ENCODE assay signal across 1 cellular context in genomic region chr7:143248781-143249354, GRCh38.
TF ChIP-seq lines count a peak whose summit lies in the region.

No MANE protein-coding gene starts in this region.

TF ChIP-seq in HepG2, 621 proteins besides CTCF, POLR2A, EP300 and RAD21 (continued from another document and continues in another):
- TF ChIP-seq RARA (CRISPR knock-in tag; IDR thresholded peaks at IDR 0.05) (peak; percentile 60; the same call in 1 of the 2 replicates), SRY (CRISPR knock-in tag; IDR thresholded peaks at IDR 0.05) (no peak), ZNF207 (IDR thresholded peaks at IDR 0.05; ENCODE audit: borderline replicate concordance) (no peak), ZNF180 (CRISPR knock-in tag; IDR thresholded peaks at IDR 0.05; ENCODE audit: borderline replicate concordance, low read depth) (no peak), ZFP62 (CRISPR knock-in tag; IDR thresholded peaks at IDR 0.05) (no peak), RCOR2 (CRISPR knock-in tag; IDR thresholded peaks at IDR 0.05) (peak; percentile 80), ZNF124 (CRISPR knock-in tag; IDR thresholded peaks at IDR 0.05) (no peak), ZNF503 (CRISPR knock-in tag; IDR thresholded peaks at IDR 0.05) (no peak), NFIB (CRISPR knock-in tag; IDR thresholded peaks at IDR 0.05; ENCODE audit: borderline replicate concordance) (no peak), ZBTB26 (CRISPR knock-in tag; IDR thresholded peaks at IDR 0.05; ENCODE audit: borderline replicate concordance) (no peak), ZNF883 (CRISPR knock-in tag; IDR thresholded peaks at IDR 0.05; ENCODE audit: not compliant biosample characterization) (no peak), BCL6 (CRISPR knock-in tag; IDR thresholded peaks at IDR 0.05) (peak; percentile 34; the same call in 1 of the 2 replicates), ZNF614 (CRISPR knock-in tag; IDR thresholded peaks at IDR 0.05; ENCODE audit: borderline replicate concordance) (peak; percentile 63; the same call in 1 of the 2 replicates), TCF7L2 (IDR thresholded peaks at IDR 0.05; ENCODE audit: low read depth, low read length) (no peak), MLXIP (CRISPR knock-in tag; IDR thresholded peaks at IDR 0.05; ENCODE audit: borderline replicate concordance) (no peak), PAWR (CRISPR knock-in tag; IDR thresholded peaks at IDR 0.05; ENCODE audit: borderline replicate concordance) (no peak), REL (CRISPR knock-in tag; conservative IDR thresholded peaks at IDR 0.05) (no peak), ZNF607 (CRISPR knock-in tag; IDR thresholded peaks at IDR 0.05; ENCODE audit: borderline replicate concordance) (no peak), KLF13 (CRISPR knock-in tag; IDR thresholded peaks at IDR 0.05) (no peak), DRAP1 (CRISPR knock-in tag; IDR thresholded peaks at IDR 0.05) (no peak), PHF21A (CRISPR knock-in tag; IDR thresholded peaks at IDR 0.05) (peak; percentile 53; the same call in 1 of the 2 replicates), ZNF574 (CRISPR knock-in tag; IDR thresholded peaks at IDR 0.05) (no peak), AKAP8 (CRISPR knock-in tag; IDR thresholded peaks at IDR 0.05) (no peak), BCL3 (CRISPR knock-in tag; IDR thresholded peaks at IDR 0.05) (no peak), GATAD2A (CRISPR knock-in tag; IDR thresholded peaks at IDR 0.05) (peak; percentile 67; the same call in 1 of the 2 replicates), DPF2 (CRISPR knock-in tag; IDR thresholded peaks at IDR 0.05; ENCODE audit: borderline replicate concordance, low read depth) (no peak), ZNF367 (CRISPR knock-in tag; IDR thresholded peaks at IDR 0.05; ENCODE audit: borderline replicate concordance) (no peak), ZNF639 (CRISPR knock-in tag; conservative IDR thresholded peaks at IDR 0.05) (no peak), HDAC2 (CRISPR knock-in tag; IDR thresholded peaks at IDR 0.05) (peak; percentile 75; the same call in 1 of the 2 replicates), KAT2B (IDR thresholded peaks at IDR 0.05; ENCODE audit: borderline replicate concordance, low read depth, low read length) (no peak), TEF (CRISPR knock-in tag; IDR thresholded peaks at IDR 0.05) (no peak), ZNF292 (CRISPR knock-in tag; IDR thresholded peaks at IDR 0.05; ENCODE audit: borderline replicate concordance, low read depth) (no peak; the same call in 1 of the 2 replicates), ZNF768 (CRISPR knock-in tag; IDR thresholded peaks at IDR 0.05) (no peak), ZFP91 (CRISPR knock-in tag; IDR thresholded peaks at IDR 0.05; ENCODE audit: borderline replicate concordance) (no peak), KAT7 (CRISPR knock-in tag; IDR thresholded peaks at IDR 0.05; ENCODE audit: borderline replicate concordance) (no peak), ZNF432 (CRISPR knock-in tag; IDR thresholded peaks at IDR 0.05; ENCODE audit: borderline replicate concordance) (no peak)
